In the genomic region with DNA sequence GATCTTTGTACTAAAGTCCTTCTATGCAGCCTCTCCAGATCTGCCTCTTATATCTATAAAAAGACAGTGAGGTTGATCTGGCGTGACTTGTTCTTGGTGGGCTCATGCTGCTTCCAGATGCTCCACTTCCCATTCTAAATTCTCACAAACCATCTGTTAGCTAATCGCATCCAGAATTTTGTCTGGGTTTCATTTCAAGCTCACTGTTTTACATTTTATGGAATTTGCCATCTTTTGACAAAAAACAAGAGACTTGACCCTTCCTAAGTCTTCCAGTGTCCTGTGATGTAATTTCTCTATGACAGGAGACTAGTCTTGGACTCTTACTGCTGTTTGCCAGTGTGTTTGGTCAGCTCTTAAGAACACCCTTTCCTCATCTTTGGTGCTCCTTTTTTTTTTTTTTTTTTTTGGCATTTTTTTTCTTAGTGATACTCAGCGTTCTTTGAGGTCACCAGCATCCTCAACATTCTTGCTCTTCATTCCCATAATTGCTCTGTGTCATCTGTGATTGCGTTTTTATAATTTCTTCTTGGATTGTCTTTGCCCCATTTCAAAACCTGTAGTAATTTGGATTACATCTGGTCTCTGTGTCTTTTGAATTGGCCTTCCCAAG, we compare ENCODE assay signal across 15 cellular contexts. TPM values are rescaled to one million over a fixed set of nuclear protein-coding genes. Genes with fewer than 3 reads are reported as not detected.
DNase-seq lines count a peak whose midpoint lies in the region; ATAC-seq and TF ChIP-seq lines count a peak whose summit lies in the region.
"Had no signal": no experiment of that assay in that cellular context is flagged by ENCODE, and none has a peak within 500 bp of the region (broad histone marks: within the 10 kb centered on the region; RNA-seq: fewer than 3 reads in every experiment).

No MANE protein-coding gene starts in this region.

- peak overlapping the region; percentile 0 for H3K27ac ChIP-seq in epithelial cell of prostate
- H3K27ac ChIP-seq: neutrophil, RWPE1 had no signal

- no peak overlapping the region for H3K4me3 Mint-ChIP-seq in progenitor cell of endocrine pancreas (ENCODE audit: low read depth)
- H3K4me3 Mint-ChIP-seq: activated CD8-positive, alpha-beta T cell treated with anti-CD3 and anti-CD28 coated beads, Interleukin-2, amount 10 ng/mL, durations not matched to agents 7 days and 5 days; activated naive CD4-positive, alpha-beta T cell treated with anti-CD3 and anti-CD28 coated beads for 36 hours had no signal

- TF ChIP-seq CTCF in progenitor cell of endocrine pancreas (IDR thresholded peaks at IDR 0.05; ENCODE audit: unreplicated experiment): no peak

- ATAC-seq in HG03432 (IDR thresholded peaks at IDR 0.05; ENCODE audit: unreplicated experiment): no peak
- ATAC-seq: activated CD8-positive, alpha-beta T cell treated with anti-CD3 and anti-CD28 coated beads, Interleukin-2, amount 10 ng/mL, durations not matched to agents 7 days and 5 days had no signal

- peak overlapping the region; percentile 71 for H3K27ac Mint-ChIP-seq in progenitor cell of endocrine pancreas
- H3K27ac Mint-ChIP-seq: activated CD8-positive, alpha-beta T cell treated with anti-CD3 and anti-CD28 coated beads, Interleukin-2, amount 10 ng/mL, durations not matched to agents 7 days and 5 days; activated naive CD4-positive, alpha-beta T cell treated with anti-CD3 and anti-CD28 coated beads for 36 hours had no signal

- peaks cover 4% of the 10 kb centered on the region for H3K36me3 Mint-ChIP-seq in progenitor cell of endocrine pancreas (ENCODE audit: insufficient read depth)

- peaks cover 26% of the 10 kb centered on the region for H3K4me1 Mint-ChIP-seq in progenitor cell of endocrine pancreas (ENCODE audit: low read depth)

- H3K9me3 Mint-ChIP-seq in progenitor cell of endocrine pancreas (ENCODE audit: low read depth): no peaks in the 10 kb centered on the region
- H3K9me3 Mint-ChIP-seq: activated naive CD4-positive, alpha-beta T cell treated with anti-CD3 and anti-CD28 coated beads for 36 hours had no signal

- no peaks in the 10 kb centered on the region for H3K27me3 Mint-ChIP-seq in progenitor cell of endocrine pancreas

- DNase-seq in DMS 273 treated with DMSO at 0.1 percent for 48 hours (lab: John Stamatoyannopoulos, UW): peak; percentile 36
- peak; percentile 89 for DNase-seq in NCI-H524 treated with DMSO at 0.1 percent for 48 hours (lab: John Stamatoyannopoulos, UW)
- no peak for DNase-seq in epithelial cell of prostate (ENCODE audit: low read depth, low spot score)
- no peak for DNase-seq in progenitor cell of endocrine pancreas (ENCODE audit: low spot score, unreplicated experiment)
- no peak for DNase-seq in DMS114 treated with DMSO at 0.1 percent for 48 hours (lab: John Stamatoyannopoulos, UW; ENCODE audit: unreplicated experiment)
- DNase-seq in GM19238 (ENCODE audit: insufficient read length, low spot score): no peak
- DNase-seq: activated CD8-positive, alpha-beta T cell treated with anti-CD3 and anti-CD28 coated beads, Interleukin-2, amount 10 ng/mL, durations not matched to agents 7 days and 5 days; activated naive CD4-positive, alpha-beta T cell treated with anti-CD3 and anti-CD28 coated beads for 36 hours; DMS79; erythroblast; NCI-H1417; NCI-H510A treated with DMSO at 0.1 percent for 48 hours had no signal

RNA-seq across cellular contexts. Expression of a gene that starts 23.1 kb away (rescaled TPM):
- 81.4 and 86.3 TPM in 2 replicates for total RNA-seq in progenitor cell of endocrine pancreas

RNA-seq across cellular contexts. Expression of a gene that starts 26.8 kb away (rescaled TPM):
- total RNA-seq in progenitor cell of endocrine pancreas: 1.8 and 2.3 TPM in 2 replicates

RNA-seq across cellular contexts. Expression of a gene that starts 41.8 kb away (rescaled TPM):
- total RNA-seq in progenitor cell of endocrine pancreas: 91.6 and 93.8 TPM in 2 replicates

Comparison
In these comparisons a context has a peak if more than half of its experiments do, and no peak if none do; other contexts are left out.
1. DNase-seq: peak in DMS 273 treated with DMSO at 0.1 percent for 48 hours (single experiment) and NCI-H524 treated with DMSO at 0.1 percent for 48 hours (single experiment); none in epithelial cell of prostate (single experiment), progenitor cell of endocrine pancreas (single experiment), DMS114 treated with DMSO at 0.1 percent for 48 hours (single experiment) and GM19238 (single experiment).